In the genomic region with DNA sequence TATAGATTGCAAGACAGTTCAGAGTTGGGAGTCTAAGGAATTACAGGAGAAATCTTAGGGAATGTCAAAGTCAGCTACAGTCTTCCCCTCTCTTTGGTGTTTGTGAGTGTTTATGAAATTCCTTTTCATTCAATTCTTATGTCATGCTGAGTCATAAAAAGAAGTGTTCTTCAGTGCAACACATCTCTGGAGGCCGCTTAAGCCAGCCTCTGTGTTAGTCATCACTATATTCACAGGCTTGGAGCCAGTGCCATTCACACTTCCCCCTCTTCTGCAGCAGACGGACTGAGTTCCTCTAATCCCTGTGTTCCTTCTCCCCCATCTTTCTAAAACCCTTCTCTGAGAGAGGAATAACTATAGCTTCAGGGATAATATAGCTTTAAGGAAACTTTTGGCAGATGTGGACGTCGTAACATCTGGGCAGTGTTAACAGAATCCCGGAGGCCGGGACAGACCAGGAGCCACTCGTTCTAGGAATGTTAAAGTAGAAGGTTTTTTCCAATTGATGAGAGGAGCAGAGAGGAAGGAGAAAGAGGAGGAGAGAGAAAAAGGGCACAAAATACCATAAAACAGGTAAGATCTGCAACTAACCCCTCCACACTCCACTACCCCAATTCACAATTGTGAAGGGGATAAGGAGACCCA, we compare ENCODE assay signal across 1 cellular context.
A peak's percentile ranks its signal among the peaks of the same experiment; 100 is the strongest.
TF ChIP-seq lines count a peak whose summit lies in the region.

A gene with protein sequence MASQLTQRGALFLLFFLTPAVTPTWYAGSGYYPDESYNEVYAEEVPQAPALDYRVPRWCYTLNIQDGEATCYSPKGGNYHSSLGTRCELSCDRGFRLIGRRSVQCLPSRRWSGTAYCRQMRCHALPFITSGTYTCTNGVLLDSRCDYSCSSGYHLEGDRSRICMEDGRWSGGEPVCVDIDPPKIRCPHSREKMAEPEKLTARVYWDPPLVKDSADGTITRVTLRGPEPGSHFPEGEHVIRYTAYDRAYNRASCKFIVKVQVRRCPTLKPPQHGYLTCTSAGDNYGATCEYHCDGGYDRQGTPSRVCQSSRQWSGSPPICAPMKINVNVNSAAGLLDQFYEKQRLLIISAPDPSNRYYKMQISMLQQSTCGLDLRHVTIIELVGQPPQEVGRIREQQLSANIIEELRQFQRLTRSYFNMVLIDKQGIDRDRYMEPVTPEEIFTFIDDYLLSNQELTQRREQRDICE (plus strand): TSS at position 257 of the 645 bp plus-strand sequence. CDS start 2,124 bp downstream, outside the sequence.

TF ChIP-seq in HEK293, 187 proteins besides CTCF, POLR2A, EP300 and RAD21 (continued from another document):
- TF ChIP-seq, protein P1, sequence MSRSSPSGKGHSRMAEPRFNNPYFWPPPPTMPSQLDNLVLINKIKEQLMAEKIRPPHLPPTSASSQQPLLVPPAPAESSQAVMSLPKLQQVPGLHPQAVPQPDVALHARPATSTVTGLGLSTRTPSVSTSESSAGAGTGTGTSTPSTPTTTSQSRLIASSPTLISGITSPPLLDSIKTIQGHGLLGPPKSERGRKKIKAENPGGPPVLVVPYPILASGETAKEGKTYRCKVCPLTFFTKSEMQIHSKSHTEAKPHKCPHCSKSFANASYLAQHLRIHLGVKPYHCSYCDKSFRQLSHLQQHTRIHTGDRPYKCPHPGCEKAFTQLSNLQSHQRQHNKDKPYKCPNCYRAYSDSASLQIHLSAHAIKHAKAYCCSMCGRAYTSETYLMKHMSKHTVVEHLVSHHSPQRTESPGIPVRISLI (tag by site-specific recombination; IDR thresholded peaks at IDR 0.05) = no peak
- TF ChIP-seq, protein P2, sequence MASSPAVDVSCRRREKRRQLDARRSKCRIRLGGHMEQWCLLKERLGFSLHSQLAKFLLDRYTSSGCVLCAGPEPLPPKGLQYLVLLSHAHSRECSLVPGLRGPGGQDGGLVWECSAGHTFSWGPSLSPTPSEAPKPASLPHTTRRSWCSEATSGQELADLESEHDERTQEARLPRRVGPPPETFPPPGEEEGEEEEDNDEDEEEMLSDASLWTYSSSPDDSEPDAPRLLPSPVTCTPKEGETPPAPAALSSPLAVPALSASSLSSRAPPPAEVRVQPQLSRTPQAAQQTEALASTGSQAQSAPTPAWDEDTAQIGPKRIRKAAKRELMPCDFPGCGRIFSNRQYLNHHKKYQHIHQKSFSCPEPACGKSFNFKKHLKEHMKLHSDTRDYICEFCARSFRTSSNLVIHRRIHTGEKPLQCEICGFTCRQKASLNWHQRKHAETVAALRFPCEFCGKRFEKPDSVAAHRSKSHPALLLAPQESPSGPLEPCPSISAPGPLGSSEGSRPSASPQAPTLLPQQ (tag by site-specific recombination; IDR thresholded peaks at IDR 0.05) = no peak
- peak; percentile 40; the same call in 1 of the 2 replicates for TF ChIP-seq PRDM1 (tag by site-specific recombination; IDR thresholded peaks at IDR 0.05)
- no peak for TF ChIP-seq KLF8 (tag by site-specific recombination; IDR thresholded peaks at IDR 0.05)
- TF ChIP-seq, protein P3, sequence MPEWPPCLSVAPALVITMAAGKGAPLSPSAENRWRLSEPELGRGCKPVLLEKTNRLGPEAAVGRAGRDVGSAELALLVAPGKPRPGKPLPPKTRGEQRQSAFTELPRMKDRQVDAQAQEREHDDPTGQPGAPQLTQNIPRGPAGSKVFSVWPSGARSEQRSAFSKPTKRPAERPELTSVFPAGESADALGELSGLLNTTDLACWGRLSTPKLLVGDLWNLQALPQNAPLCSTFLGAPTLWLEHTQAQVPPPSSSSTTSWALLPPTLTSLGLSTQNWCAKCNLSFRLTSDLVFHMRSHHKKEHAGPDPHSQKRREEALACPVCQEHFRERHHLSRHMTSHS (tag by site-specific recombination; IDR thresholded peaks at IDR 0.05) = no peak
- no peak for TF ChIP-seq ZNF248 (tag by site-specific recombination; IDR thresholded peaks at IDR 0.05)
- TF ChIP-seq ZBTB8A (tag by site-specific recombination; IDR thresholded peaks at IDR 0.05) = no peak
